In the genomic region with DNA sequence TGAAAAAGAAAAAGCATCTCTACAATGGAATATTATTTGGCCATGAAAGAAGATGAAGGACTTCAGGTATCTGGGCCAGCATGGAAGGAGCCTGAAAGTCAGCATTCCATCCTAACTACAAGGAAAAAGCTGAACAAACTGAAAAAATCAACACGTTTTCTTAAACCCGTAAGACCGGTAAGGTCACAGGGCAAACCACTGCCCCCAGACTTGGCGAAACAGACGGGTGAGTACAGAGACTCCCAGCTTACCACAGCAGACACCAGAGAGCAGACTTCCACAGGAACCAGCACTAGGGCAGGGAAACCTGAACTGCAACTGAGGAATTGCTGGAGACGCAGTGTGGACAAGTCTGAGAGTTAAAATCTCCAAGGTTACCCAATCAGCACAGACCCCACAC, we compare ENCODE assay signal across 21 cellular contexts.
"Had no signal": no experiment of that assay in that cellular context is flagged by ENCODE, and none has a peak within 500 bp of the region (broad histone marks: within the 10 kb centered on the region; RNA-seq: fewer than 3 reads in every experiment).

No MANE protein-coding gene starts in this region.

- H3K4me1 ChIP-seq: SJSA1 had no signal

- H3K9me3 ChIP-seq: SJSA1 had no signal

- H3K4me3 ChIP-seq: SJSA1, SK-N-MC had no signal

- H3K27me3 ChIP-seq: SJSA1 had no signal

- DNase-seq: KBM-7, MV-4-11, NCI-H1048, NCI-H1105 treated with DMSO at 0.1 percent for 48 hours, NCI-H1417 treated with DMSO at 0.1 percent for 48 hours, NCI-H146, NCI-H1694 treated with DMSO at 0.1 percent for 48 hours, NCI-H1930, NCI-H2081, NCI-H2107, NCI-H226, NCI-H446, NCI-H510A, NCI-H524 treated with DMSO at 0.1 percent for 48 hours, NCI-H69, NCI-H774, Right ventricle myocardium superior, RPMI8226, SIG-M5 had no signal

- H3K27ac ChIP-seq: SJSA1, SK-N-MC had no signal
